1 cellular context compared by ENCODE assay signal in the genomic region with DNA sequence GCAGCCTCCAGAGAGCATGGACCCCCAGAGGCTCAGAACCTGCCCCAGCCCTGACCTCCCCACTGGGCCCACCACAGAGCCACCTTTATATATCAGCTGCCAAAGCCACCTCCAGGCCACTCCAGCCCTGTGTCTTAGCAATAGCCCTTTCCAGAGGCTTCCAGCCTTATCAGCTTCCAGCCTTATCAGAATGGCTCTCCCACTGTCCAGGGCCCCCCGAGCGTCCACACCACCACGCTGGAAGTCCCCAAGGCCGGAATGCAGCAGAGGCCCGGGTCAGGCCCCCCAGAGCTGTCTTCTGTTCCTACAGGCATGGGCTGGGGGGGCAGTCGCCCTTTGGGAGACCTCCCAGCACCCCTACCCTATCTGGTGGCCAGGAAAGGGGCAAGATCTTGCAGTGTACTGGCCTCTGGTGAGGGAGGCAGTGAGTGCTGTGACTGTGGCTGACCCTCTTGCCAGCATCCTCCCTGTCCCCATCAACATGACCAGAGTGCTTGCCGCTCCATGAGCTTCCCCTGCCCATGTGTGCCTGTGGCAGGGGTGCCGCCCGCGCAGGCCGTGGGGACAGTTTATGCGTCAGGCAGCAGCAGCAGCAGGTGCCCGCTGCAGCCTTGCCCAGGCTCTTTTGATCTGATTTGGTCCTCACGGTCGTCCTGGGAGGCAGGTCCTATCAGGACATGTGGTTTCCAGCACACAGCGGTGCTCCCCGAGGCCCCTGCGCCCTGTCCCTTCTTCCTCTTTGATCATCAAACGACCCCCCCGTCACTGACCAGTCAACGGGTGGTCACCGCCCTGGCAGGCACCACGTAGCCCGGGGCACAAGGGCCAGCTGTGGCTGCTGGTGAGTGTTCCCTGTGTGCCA.
TF ChIP-seq lines count a peak whose summit lies in the region.

No MANE protein-coding gene starts in this region.

TF ChIP-seq in IMR-90, 13 proteins besides CTCF, POLR2A, EP300 and RAD21:
- TF ChIP-seq NFE2L2 (IDR thresholded peaks at IDR 0.05; ENCODE audit: low read depth, low read length) = no peak
- TF ChIP-seq MXI1 (IDR thresholded peaks at IDR 0.05; ENCODE audit: borderline replicate concordance, low read depth, low read length) = no peak
- no peak for TF ChIP-seq BHLHE40 (IDR thresholded peaks at IDR 0.05; ENCODE audit: low read depth, low read length)
- TF ChIP-seq, protein P1, sequence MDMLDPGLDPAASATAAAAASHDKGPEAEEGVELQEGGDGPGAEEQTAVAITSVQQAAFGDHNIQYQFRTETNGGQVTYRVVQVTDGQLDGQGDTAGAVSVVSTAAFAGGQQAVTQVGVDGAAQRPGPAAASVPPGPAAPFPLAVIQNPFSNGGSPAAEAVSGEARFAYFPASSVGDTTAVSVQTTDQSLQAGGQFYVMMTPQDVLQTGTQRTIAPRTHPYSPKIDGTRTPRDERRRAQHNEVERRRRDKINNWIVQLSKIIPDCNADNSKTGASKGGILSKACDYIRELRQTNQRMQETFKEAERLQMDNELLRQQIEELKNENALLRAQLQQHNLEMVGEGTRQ (IDR thresholded peaks at IDR 0.05; ENCODE audit: low read depth, low read length) = no peak
- no peak for TF ChIP-seq MAFK (IDR thresholded peaks at IDR 0.05; ENCODE audit: low read depth, low read length)
- no peak for TF ChIP-seq RFX5 (IDR thresholded peaks at IDR 0.05; ENCODE audit: low read depth, low read length)
- no peak for TF ChIP-seq FOS (IDR thresholded peaks at IDR 0.05; ENCODE audit: low read depth, low read length)
- no peak for TF ChIP-seq MAZ (IDR thresholded peaks at IDR 0.05; ENCODE audit: borderline replicate concordance, low read depth, low read length)
- TF ChIP-seq SMC3 (IDR thresholded peaks at IDR 0.05; ENCODE audit: low read depth, low read length) = no peak
- TF ChIP-seq CEBPB (IDR thresholded peaks at IDR 0.05; ENCODE audit: low read depth, low read length) = no peak
- no peak for TF ChIP-seq RCOR1 (IDR thresholded peaks at IDR 0.05; ENCODE audit: insufficient replicate concordance, low read length)
- no peak for TF ChIP-seq CHD1 (IDR thresholded peaks at IDR 0.05; ENCODE audit: low read depth, low read length)
